8 cellular contexts compared by ENCODE assay signal in the genomic region with DNA sequence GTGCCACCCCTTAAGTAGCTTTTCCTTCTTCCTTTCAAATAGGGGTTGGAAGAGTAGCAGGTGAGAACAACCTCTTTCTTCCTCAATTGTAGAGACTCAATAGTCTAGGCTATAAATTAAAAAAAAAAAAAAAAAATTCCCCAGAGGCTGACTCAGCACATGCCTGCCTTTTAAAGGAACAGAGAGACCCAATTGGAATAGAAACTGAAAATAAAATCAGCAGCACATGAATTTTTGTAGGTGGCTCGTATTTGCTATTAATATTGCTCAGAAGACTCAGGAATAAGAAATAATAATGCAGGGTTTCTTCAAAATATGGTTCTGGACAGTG. TPM values are rescaled to one million over a fixed set of nuclear protein-coding genes. Genes with fewer than 3 reads are reported as not detected.
DNase-seq lines count a peak whose midpoint lies in the region; ATAC-seq and TF ChIP-seq lines count a peak whose summit lies in the region.

No MANE protein-coding gene starts in this region.

- peaks cover 84% of the 10 kb centered on the region for H4K20me1 ChIP-seq in PC-3 (ENCODE audit: low read length)

- peaks cover 14% of the 10 kb centered on the region for H3K36me3 ChIP-seq in PC-3 (ENCODE audit: low read depth, low read length)

- BruUV-seq in PC-3 (replicated peaks; lab: Mats Ljungman, UMichigan): no TSS peak

- DNase-seq in Right ventricle myocardium superior: no peak
- no peak for DNase-seq in Right ventricle myocardium inferior (ENCODE audit: missing footprints)
- DNase-seq in PC-3: peak; percentile 38
- no peak for DNase-seq in epithelial cell of prostate (ENCODE audit: low read depth, low spot score)
- DNase-seq in renal cortical epithelial cell (ENCODE audit: low read depth): peak; percentile 61
- no peak for DNase-seq in effector CD8-positive, alpha-beta T cell (lab: John Stamatoyannopoulos, UW)
- DNase-seq in cortex of kidney (lab: John Stamatoyannopoulos, UW): no peak

- H3K27ac ChIP-seq in PC-3 (ENCODE audit: low read length) (no peak overlapping the region), epithelial cell of prostate (peak overlapping the region; percentile 57)

- intact Hi-C loops in Right ventricle myocardium superior (cut with DNase I): no loop called here
- intact Hi-C loops in Right ventricle myocardium inferior (cut with DNase I): no loop called here
- intact Hi-C loops in PC-3 (cut with micrococcal nuclease): no loop called here

- no peak for TF ChIP-seq CTCF in PC-3 (conservative IDR thresholded peaks at IDR 0.05; ENCODE audit: low read depth, low read length)

- no peaks in the 10 kb centered on the region for H3K9me3 ChIP-seq in PC-3 (ENCODE audit: low read length)

- H3K9ac ChIP-seq in PC-3 (ENCODE audit: low read length): no peak overlapping the region

- no peaks in the 10 kb centered on the region for H3F3A ChIP-seq in PC-3 (ENCODE audit: low read length, unreplicated experiment)

- no peak overlapping the region for H2AFZ ChIP-seq in PC-3 (ENCODE audit: low read length)

- CTCF ChIA-PET in PC-3 (lab: Charles Lee): no interaction called here

- ATAC-seq in Right ventricle myocardium superior (ENCODE audit: poor library complexity) (peak; percentile 48), Right ventricle myocardium inferior (no peak), PC-3 (peak; percentile 8), GM18870 (IDR thresholded peaks at IDR 0.05; ENCODE audit: unreplicated experiment) (no peak)

- H3K4me3 ChIP-seq in PC-3 (ENCODE audit: low read length): no peak overlapping the region

- H3K4me1 ChIP-seq in PC-3 (ENCODE audit: insufficient read depth, low read length): peaks cover 27% of the 10 kb centered on the region; the same call in 1 of the 2 replicates

- H3K4me2 ChIP-seq in PC-3 (ENCODE audit: low read length): peak overlapping the region; percentile 37; the same call in 1 of the 2 replicates

- H3K27me3 ChIP-seq in PC-3 (ENCODE audit: low read length): no peaks in the 10 kb centered on the region

- POLR2A ChIA-PET in PC-3 (lab: Charles Lee; ENCODE audit: unreplicated experiment): no interaction called here

- peaks cover 100% of the 10 kb centered on the region for H3K79me2 ChIP-seq in PC-3 (ENCODE audit: low read length)

- no peaks in the 10 kb centered on the region for H3K9me2 ChIP-seq in PC-3 (replicated peaks; ENCODE audit: low read length)

RNA-seq across cellular contexts. Expression of a gene that starts 19.3 kb away (rescaled TPM):
- total RNA-seq in Right ventricle myocardium superior (20.6 TPM), Right ventricle myocardium inferior (23.9 TPM), PC-3 (2014; rRNA removed) (29.1 and 56.8 TPM in 2 replicates), renal cortical epithelial cell (22.1 and 66.3 TPM in 2 replicates)

Comparison
In these comparisons a context has a peak if more than half of its experiments do, and no peak if none do; other contexts are left out.
1. ATAC-seq: peak in Right ventricle myocardium superior (single experiment) and PC-3 (single experiment); none in Right ventricle myocardium inferior (single experiment) and GM18870 (single experiment).
2. DNase-seq: peak in PC-3 (single experiment) and renal cortical epithelial cell (single experiment); none in Right ventricle myocardium superior (single experiment), Right ventricle myocardium inferior (single experiment), epithelial cell of prostate (single experiment), effector CD8-positive, alpha-beta T cell (single experiment) and cortex of kidney (single experiment).